ENCODE assay signal across 27 cellular contexts in the genomic region with DNA sequence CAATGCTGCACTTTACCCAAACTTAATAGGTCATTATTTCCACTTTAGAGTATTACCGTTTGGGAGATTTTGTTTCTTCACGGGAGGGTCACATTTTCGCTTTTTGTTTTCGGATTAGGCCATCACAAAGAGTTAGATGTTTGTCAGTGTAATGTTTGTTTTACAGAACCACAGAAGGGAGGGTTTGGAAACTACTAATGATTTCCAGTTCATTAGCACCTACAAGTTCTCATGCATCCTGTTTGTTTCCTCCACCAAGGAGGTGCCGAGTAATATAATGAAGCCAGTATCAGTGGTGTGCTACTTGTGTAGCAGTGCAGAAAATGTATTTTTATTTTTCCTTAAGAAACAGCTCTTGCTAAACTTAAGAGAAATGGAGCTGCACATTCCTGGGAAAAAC.
"Had no signal": no experiment of that assay in that cellular context is flagged by ENCODE, and none has a peak within 500 bp of the region (broad histone marks: within the 10 kb centered on the region; RNA-seq: fewer than 3 reads in every experiment).

No MANE protein-coding gene starts in this region.

- H2AFZ ChIP-seq: parathyroid adenoma had no signal

- H3K4me1 ChIP-seq: adrenal gland, colonic mucosa, parathyroid adenoma had no signal

- H3K4me3 ChIP-seq: adrenal gland, ascending aorta, colonic mucosa, heart right ventricle, sigmoid colon, spleen, thyroid gland, upper lobe of right lung had no signal

- ATAC-seq: activated CD8-positive, alpha-beta T cell treated with anti-CD3 and anti-CD28 coated beads, Interleukin-2, amount 10 ng/mL, durations not matched to agents 7 days and 5 days; heart right ventricle; left cardiac atrium; stimulated activated naive CD8-positive, alpha-beta T cell treated with anti-CD3 and anti-CD28 coated beads, Interleukin-15, Interleukin-2, amounts not matched to agents 100 U/mL and 50 U/mL, for 24 hours; T-cell; upper lobe of right lung had no signal

- H3K27ac Mint-ChIP-seq: activated CD8-positive, alpha-beta T cell treated with anti-CD3 and anti-CD28 coated beads, Interleukin-2, amount 10 ng/mL, durations not matched to agents 7 days and 5 days; activated naive CD8-positive, alpha-beta T cell; activated T-cell treated with anti-CD3 and anti-CD28 coated beads, Interleukin-2, amount 50 U/mL, for 24 hours; activated T-helper 2 cell treated with anti-CD3 and anti-CD28 coated beads, Interferon-gamma antibody, Interleukin-2, Interleukin-4, amounts not matched to agents 10 μg/mL and 5 μg/mL and 100 μg/mL, durations not matched to agents 14 hours and 24 hours and 36 hours; nephron progenitor cell; T-cell; T-helper 2 cell treated with Interferon-gamma antibody and Interleukin-4, amounts not matched to agents 5 μg/mL and 100 μg/mL, for 36 hours had no signal

- H3K27me3 ChIP-seq: ascending aorta, colonic mucosa, sigmoid colon, thyroid gland had no signal

- H3K9ac ChIP-seq: parathyroid adenoma had no signal

- DNase-seq: activated CD4-positive, alpha-beta T cell treated with anti-CD3 and anti-CD28 coated beads, Interleukin-2, amount 50 U/mL, for 1 hour; activated CD8-positive, alpha-beta T cell treated with anti-CD3 and anti-CD28 coated beads, Interleukin-2, amount 10 ng/mL, durations not matched to agents 7 days and 5 days; activated naive CD4-positive, alpha-beta T cell; activated T-cell treated with anti-CD3 and anti-CD28 coated beads, Interleukin-2, amount 50 U/mL, for 24 hours; adrenal gland; central memory CD4-positive, alpha-beta T cell; colonic mucosa; heart right ventricle; islet precursor cell; left cardiac atrium; nephron progenitor cell; nucleus accumbens; sigmoid colon; spleen; stimulated activated CD4-positive, alpha-beta T cell treated with anti-CD3 and anti-CD28 coated beads, Interleukin-4, amount 100 ng/mL, for 1 hour; stimulated activated naive CD8-positive, alpha-beta T cell treated with anti-CD3 and anti-CD28 coated beads, Interleukin-15, Interleukin-2, amounts not matched to agents 100 U/mL and 50 U/mL, for 24 hours; substantia nigra; T-cell; thyroid gland; upper lobe of right lung had no signal

- H3K36me3 Mint-ChIP-seq: activated naive CD8-positive, alpha-beta T cell; T-cell had no signal

- H3K4me3 Mint-ChIP-seq: activated CD8-positive, alpha-beta T cell treated with anti-CD3 and anti-CD28 coated beads, Interleukin-2, amount 10 ng/mL, durations not matched to agents 7 days and 5 days; activated naive CD8-positive, alpha-beta T cell; activated T-cell treated with anti-CD3 and anti-CD28 coated beads, Interleukin-2, amount 50 U/mL, for 24 hours; nephron progenitor cell; T-cell; T-helper 2 cell treated with Interferon-gamma antibody and Interleukin-4, amounts not matched to agents 5 μg/mL and 100 μg/mL, for 36 hours had no signal

- H3K27ac ChIP-seq: adrenal gland, ascending aorta, colonic mucosa, epithelial cell of prostate, parathyroid adenoma, sigmoid colon, spleen, thyroid gland, upper lobe of right lung, VCaP had no signal

- H3K9me3 Mint-ChIP-seq: activated T-cell treated with anti-CD3 and anti-CD28 coated beads, Interleukin-2, amount 50 U/mL, for 24 hours; activated T-helper 2 cell treated with anti-CD3 and anti-CD28 coated beads, Interferon-gamma antibody, Interleukin-2, Interleukin-4, amounts not matched to agents 10 μg/mL and 5 μg/mL and 100 μg/mL, durations not matched to agents 14 hours and 24 hours and 36 hours; nephron progenitor cell; T-cell; T-helper 2 cell treated with Interferon-gamma antibody and Interleukin-4, amounts not matched to agents 5 μg/mL and 100 μg/mL, for 36 hours had no signal

- H3K36me3 ChIP-seq: adrenal gland, ascending aorta, colonic mucosa, heart right ventricle, sigmoid colon, spleen, thyroid gland, upper lobe of right lung had no signal

- H3K79me2 ChIP-seq: parathyroid adenoma had no signal

- H3K9me3 ChIP-seq: adrenal gland, ascending aorta, colonic mucosa, heart right ventricle, sigmoid colon, spleen, thyroid gland, upper lobe of right lung had no signal
